ENCODE assay signal across 8 cellular contexts in the genomic region with DNA sequence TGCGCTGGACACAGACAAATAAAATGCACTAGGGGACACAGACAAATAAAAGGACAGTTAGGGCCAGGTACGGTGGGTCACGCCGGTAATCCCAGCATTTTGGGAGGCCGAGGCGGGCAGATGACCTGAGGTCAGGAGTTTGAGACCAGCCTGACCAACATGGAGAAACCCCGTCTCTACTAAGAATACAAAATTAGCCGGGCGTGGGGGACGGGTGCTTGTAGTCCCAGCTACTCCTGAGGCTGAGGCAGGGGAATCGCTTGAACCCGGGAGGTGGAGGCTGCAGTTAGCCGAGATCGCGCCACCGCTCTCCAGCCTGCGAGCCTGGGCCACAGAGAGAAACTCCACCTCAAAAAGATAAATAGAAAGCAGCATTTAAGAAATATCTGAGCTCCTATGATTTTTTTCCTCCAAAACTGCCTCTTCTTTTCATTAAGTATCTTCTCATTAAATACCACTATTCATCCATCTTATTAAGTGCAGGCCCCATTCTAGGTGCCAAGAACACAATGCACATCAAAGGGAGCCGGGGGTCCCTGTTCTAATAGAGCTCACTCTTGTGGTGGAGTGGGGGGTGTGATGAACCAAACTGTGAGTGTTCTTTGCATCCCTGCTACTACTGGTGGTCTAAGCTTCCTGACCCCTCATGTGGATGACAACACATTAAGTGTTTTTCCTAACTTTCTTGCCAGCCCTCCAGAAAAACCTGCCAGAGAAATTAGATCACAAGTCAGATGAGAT. TPM values are rescaled to one million over a fixed set of nuclear protein-coding genes. Genes with fewer than 3 reads are reported as not detected.
DNase-seq lines count a peak whose midpoint lies in the region; ATAC-seq and TF ChIP-seq lines count a peak whose summit lies in the region.

No MANE protein-coding gene starts in this region.

- no peaks in the 10 kb centered on the region for H3K9me3 ChIP-seq in CD4-positive, CD25-positive, alpha-beta regulatory T cell (ENCODE audit: control insufficient read depth in 2 of 2, low read length in 2 of 2)
- H3K9me3 ChIP-seq in ovary: no peaks in the 10 kb centered on the region

- peak; percentile 5 for TF ChIP-seq POLR2A in ovary (IDR thresholded peaks at IDR 0.05)

- H3K9ac ChIP-seq in KMS-11: no peak overlapping the region

- TF ChIP-seq EP300 in ovary (IDR thresholded peaks at IDR 0.05): no peak

- no peaks in the 10 kb centered on the region for H4K20me1 ChIP-seq in KMS-11 (ENCODE audit: insufficient read depth)

- H3K4me1 ChIP-seq in CD4-positive, CD25-positive, alpha-beta regulatory T cell (ENCODE audit: control insufficient read depth, insufficient read depth, low read length, poor library complexity, severe bottlenecking): peaks cover 48% of the 10 kb centered on the region
- H3K4me1 ChIP-seq in KMS-11 (ENCODE audit: low read depth, poor library complexity, severe bottlenecking) (peaks cover 48% of the 10 kb centered on the region), ovary (ENCODE audit: insufficient read depth) (peaks cover 4% of the 10 kb centered on the region)

- H3K79me2 ChIP-seq in KMS-11 (ENCODE audit: insufficient read depth, low read depth): peaks cover 57% of the 10 kb centered on the region

- no peak overlapping the region for H2AFZ ChIP-seq in KMS-11 (ENCODE audit: low read depth)

- H3K36me3 ChIP-seq in CD4-positive, CD25-positive, alpha-beta regulatory T cell (ENCODE audit: control insufficient read depth, insufficient read depth, low read length): peaks cover 28% of the 10 kb centered on the region
- H3K36me3 ChIP-seq in KMS-11 (ENCODE audit: insufficient read depth) (no peaks in the 10 kb centered on the region), ovary (no peaks in the 10 kb centered on the region)

- no peaks in the 10 kb centered on the region for H3K27me3 ChIP-seq in CD4-positive, CD25-positive, alpha-beta regulatory T cell (ENCODE audit: control insufficient read depth, insufficient read depth, low read length)
- H3K27me3 ChIP-seq in KMS-11 (ENCODE audit: insufficient read depth, low read depth) (no peaks in the 10 kb centered on the region), ovary (no peaks in the 10 kb centered on the region)

- intact Hi-C loops in ovary (cut with DNase I): loop anchor here in 3 of 4 donors (5.0 to 10.0 kb wide), 7 partner anchors 36 to 273 kb away; partner anchors contain the start of genes ARL2 (in 2 of the 3), ATG2A (in 1 of the 3), CAPN1 (in 1 of the 3) and CDC42BPG (in 1 of the 3)

- no peak overlapping the region for H3K4me3 ChIP-seq in CD4-positive, CD25-positive, alpha-beta regulatory T cell (ENCODE audit: low read depth, low read length)
- H3K4me3 ChIP-seq in KMS-11 (IDR thresholded peaks at IDR 0.05; ENCODE audit: insufficient read depth, low read depth, low read length) (no peak overlapping the region), ovary (no peak overlapping the region)

- in situ Hi-C loops in GM13976 (cut with MboI; ENCODE audit: low sequenced_read_pairs, unreplicated experiment) (no loop called here), G401 (cut with HindIII; ENCODE audit: low sequenced_read_pairs) (no loop called here)

- ATAC-seq in CD4-positive, CD25-positive, alpha-beta regulatory T cell (ENCODE audit: low read depth in 2 of 2): no peak

- H3K27ac Mint-ChIP-seq in CD4-positive, CD25-positive, alpha-beta regulatory T cell: peak overlapping the region; percentile 92 to 95 (median 94)

- peaks cover 0 to 1% (median 0%) of the 10 kb centered on the region in 7 donors for H3K9me3 Mint-ChIP-seq in CD4-positive, CD25-positive, alpha-beta regulatory T cell

- H3K27me3 Mint-ChIP-seq in CD4-positive, CD25-positive, alpha-beta regulatory T cell: peaks cover 5% of the 10 kb centered on the region

- H3K4me2 ChIP-seq in KMS-11: no peak overlapping the region; the same call in 1 of the 2 replicates

- peaks cover 10 to 71% (median 29%) of the 10 kb centered on the region in 4 donors for H3K4me1 Mint-ChIP-seq in CD4-positive, CD25-positive, alpha-beta regulatory T cell

- peaks cover 35% of the 10 kb centered on the region for H3K36me3 Mint-ChIP-seq in CD4-positive, CD25-positive, alpha-beta regulatory T cell

- no peak for DNase-seq in CD4-positive, CD25-positive, alpha-beta regulatory T cell
- DNase-seq in ovary (peak in 1 of 5 donors; percentile 55), NCI-H1048 (lab: John Stamatoyannopoulos, UW) (no peak), GM13976 (ENCODE audit: low spot score) (no peak), NCI-H526 treated with DMSO at 0.1 percent for 48 hours (lab: John Stamatoyannopoulos, UW) (no peak), G401 (ENCODE audit: low spot score) (no peak)

- TF ChIP-seq CTCF in KMS-11 (conservative IDR thresholded peaks at IDR 0.05; ENCODE audit: low read depth, low read length) (no peak; the same call in 1 of the 2 replicates), ovary (IDR thresholded peaks at IDR 0.05) (no peak), GM13976 (IDR thresholded peaks at IDR 0.05; ENCODE audit: borderline replicate concordance, control extremely low read depth, extremely low read depth, insufficient read depth, missing control alignments) (no peak)

- peak overlapping the region; percentile 90 to 94 (median 92) for H3K4me3 Mint-ChIP-seq in CD4-positive, CD25-positive, alpha-beta regulatory T cell

- 73 to 79% (median 78%) methylated on average over 18 of the region's 18 CpGs for WGBS in ovary, 3 donors

- peak overlapping the region; percentile 96 for H3K27ac ChIP-seq in CD4-positive, CD25-positive, alpha-beta regulatory T cell (ENCODE audit: insufficient read depth, low read length, poor library complexity, severe bottlenecking)
- H3K27ac ChIP-seq in KMS-11 (peak overlapping the region; percentile 6; the same call in 1 of the 2 replicates), cingulate gyrus (ENCODE audit: low read depth, low read length) (peak overlapping the region; percentile 79), ovary (peak overlapping the region in 1 of 2 donors; percentile 35)

RNA-seq across cellular contexts. Expression of gene ZNHIT2, which starts 0.8 kb away (rescaled TPM):
- total RNA-seq in CD4-positive, CD25-positive, alpha-beta regulatory T cell: 6.0 TPM
- 10 to 100 TPM; 20.1 to 29.0 (median 22.7) TPM for polyA plus RNA-seq in CD4-positive, CD25-positive, alpha-beta regulatory T cell
- 10 to 100 TPM; 10.0 to 33.7 (median 13.4) TPM for total RNA-seq in ovary
- 10 to 100 TPM in 1 of 2 donors, not detected in 1; 13.1 TPM for polyA plus RNA-seq in ovary
- total RNA-seq in G401 (2014; rRNA removed; shearing (Covaris generic)): 12.7 and 21.0 TPM in 2 replicates

RNA-seq across cellular contexts. Expression of gene FAU, which starts 3.7 kb away (rescaled TPM):
- 1,172 TPM for total RNA-seq in CD4-positive, CD25-positive, alpha-beta regulatory T cell
- 1,000 to 10,000 TPM; 1,003 to 1,125 (median 1,056) TPM for polyA plus RNA-seq in CD4-positive, CD25-positive, alpha-beta regulatory T cell
- 1,000 to 10,000 TPM; 1,141 to 2,272 (median 1,835) TPM for total RNA-seq in ovary
- 1,000 to 10,000 TPM; 1,053 to 1,798 TPM for polyA plus RNA-seq in ovary
- total RNA-seq in G401 (2014; rRNA removed; shearing (Covaris generic)): 137 and 188 TPM in 2 replicates

RNA-seq across cellular contexts. Expression of gene MRPL49, which starts 3.9 kb away (rescaled TPM):
- 47.7 TPM for total RNA-seq in CD4-positive, CD25-positive, alpha-beta regulatory T cell
- 100 to 1,000 TPM; 104 to 125 (median 111) TPM for polyA plus RNA-seq in CD4-positive, CD25-positive, alpha-beta regulatory T cell
- 10 to 100 TPM; 47.1 to 61.8 (median 50.4) TPM for total RNA-seq in ovary
- polyA plus RNA-seq in ovary: 100 to 1,000 TPM in 1 of 2 donors, 10 to 100 TPM in 1; 64.0 to 106 TPM
- total RNA-seq in G401 (2014; rRNA removed; shearing (Covaris generic)): 108 and 117 TPM in 2 replicates

RNA-seq across cellular contexts. Expression of gene TM7SF2, which starts 6.6 kb away (rescaled TPM):
- total RNA-seq in CD4-positive, CD25-positive, alpha-beta regulatory T cell: 20.2 TPM
- polyA plus RNA-seq in CD4-positive, CD25-positive, alpha-beta regulatory T cell: 10 to 100 TPM in 2 of 4 donors, 1 to 10 TPM in 2; 8.0 to 11.1 (median 9.4) TPM
- 100 to 1,000 TPM in 1 of 7 donors, 10 to 100 TPM in 6; 30.0 to 170 (median 63.6) TPM for total RNA-seq in ovary
- 100 to 1,000 TPM in 1 of 2 donors, 10 to 100 TPM in 1; 88.8 to 128 TPM for polyA plus RNA-seq in ovary
- total RNA-seq in G401 (2014; rRNA removed; shearing (Covaris generic)): 23.5 and 39.0 TPM in 2 replicates

RNA-seq across cellular contexts. Expression of gene SYVN1, which starts 16.1 kb away (rescaled TPM):
- total RNA-seq in CD4-positive, CD25-positive, alpha-beta regulatory T cell: 66.3 TPM
- 10 to 100 TPM in 1 of 4 donors, 1 to 10 TPM in 3; 6.2 to 10.8 (median 7.3) TPM for polyA plus RNA-seq in CD4-positive, CD25-positive, alpha-beta regulatory T cell
- total RNA-seq in ovary: 10 to 100 TPM; 21.1 to 73.0 (median 53.3) TPM
- polyA plus RNA-seq in ovary: 10 to 100 TPM; 26.7 to 59.6 TPM
- total RNA-seq in G401 (2014; rRNA removed; shearing (Covaris generic)): 6.9 and 16.3 TPM in 2 replicates
